26 cellular contexts compared by ENCODE assay signal in the genomic region with DNA sequence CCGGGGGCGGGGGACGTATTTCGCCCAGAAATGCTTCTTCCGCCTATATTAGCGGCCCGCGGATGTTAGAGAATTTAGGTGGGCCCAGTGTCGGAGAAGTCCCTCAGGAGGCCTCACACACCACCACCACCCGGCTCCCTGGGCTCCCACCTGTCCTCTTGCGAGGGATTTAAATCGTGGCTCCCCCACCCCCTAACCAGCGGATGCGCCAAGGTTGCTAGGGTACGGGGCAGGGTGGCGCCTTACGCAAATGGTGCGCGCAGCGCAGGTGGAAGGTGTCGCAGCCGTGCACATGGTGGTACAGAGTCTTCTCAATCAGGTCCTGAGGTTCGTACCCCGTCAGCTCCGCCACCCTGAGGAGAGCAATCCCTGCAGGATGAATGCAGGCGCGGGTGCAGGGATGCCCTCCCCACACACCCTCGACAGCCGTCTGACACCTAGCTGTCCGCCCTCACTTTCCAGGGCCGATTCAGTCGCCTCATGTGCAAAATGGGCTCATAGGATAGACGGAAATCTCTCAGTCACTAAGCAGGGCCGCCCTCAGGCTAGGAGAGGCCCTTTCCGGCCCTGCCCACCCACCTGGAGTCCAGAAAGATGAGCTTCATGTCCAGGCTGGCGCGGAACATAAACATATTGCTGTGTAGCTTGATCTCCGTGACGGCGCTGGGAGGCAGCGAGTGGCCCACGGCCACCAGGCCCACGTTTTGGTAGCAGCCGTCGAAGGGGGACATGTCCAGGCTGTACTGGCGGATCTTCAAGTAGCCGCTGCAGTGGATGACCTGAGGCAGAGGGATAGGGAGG. TPM values are rescaled to one million over a fixed set of nuclear protein-coding genes. Genes with fewer than 3 reads are reported as not detected.
A peak's percentile ranks its signal among the peaks of the same experiment; 100 is the strongest.
DNase-seq lines count a peak whose midpoint lies in the region; ATAC-seq, FAIRE-seq and TF ChIP-seq lines count a peak whose summit lies in the region.
"Had no signal": no experiment of that assay in that cellular context is flagged by ENCODE, and none has a peak within 500 bp of the region (broad histone marks: within the 10 kb centered on the region; RNA-seq: fewer than 3 reads in every experiment).

No MANE protein-coding gene starts in this region.

- POLR2A ChIA-PET in activated naive CD8-positive, alpha-beta T cell treated with anti-CD3 and anti-CD28 coated beads, Interleukin-2, amount 10 ng/mL, durations not matched to agents 7 days and 5 days (lab: Charles Lee) = no interaction called here

- no peak for ATAC-seq in activated naive CD8-positive, alpha-beta T cell treated with anti-CD3 and anti-CD28 coated beads, Interleukin-2, amount 10 ng/mL, durations not matched to agents 7 days and 5 days (ENCODE audit: low read depth)
- ATAC-seq in activated naive CD8-positive, alpha-beta T cell treated with anti-CD3 and anti-CD28 coated beads, Interleukin-2, amount 50 U/mL, for 24 hours = no peak
- ATAC-seq in GM19463 (IDR thresholded peaks at IDR 0.05; ENCODE audit: unreplicated experiment) (no peak), GM18861 (IDR thresholded peaks at IDR 0.05; ENCODE audit: unreplicated experiment) (no peak)
- ATAC-seq: activated T-cell treated with anti-CD3 and anti-CD28 coated beads, Interleukin-2, amount 50 U/mL, for 72 hours had no signal

- no peak overlapping the region for H4K8ac ChIP-seq in mesenchymal stem cell (ENCODE audit: low read length)

- no peak overlapping the region for H3K4me3 Mint-ChIP-seq in activated naive CD8-positive, alpha-beta T cell treated with anti-CD3 and anti-CD28 coated beads, Interleukin-2, amount 10 ng/mL, durations not matched to agents 7 days and 5 days
- no peak overlapping the region for H3K4me3 Mint-ChIP-seq in activated naive CD8-positive, alpha-beta T cell treated with anti-CD3 and anti-CD28 coated beads, Interleukin-2, amount 50 U/mL, for 24 hours
- no peak overlapping the region for H3K4me3 Mint-ChIP-seq in astrocyte (ENCODE audit: unreplicated experiment)
- H3K4me3 Mint-ChIP-seq: activated naive CD4-positive, alpha-beta T cell treated with anti-CD3 and anti-CD28 coated beads, Interleukin-2, amount 50 U/mL, for 24 hours; type B pancreatic cell had no signal

- H3K9me3 ChIP-seq in astrocyte (ENCODE audit: insufficient read depth, low read depth, low read length) = peaks cover 5% of the 10 kb centered on the region
- H3K9me3 ChIP-seq in mesenchymal stem cell (ENCODE audit: control insufficient read depth, low read length) = no peaks in the 10 kb centered on the region
- H3K9me3 ChIP-seq: esophagus squamous epithelium, spleen had no signal

- H3K4ac ChIP-seq in mesenchymal stem cell (ENCODE audit: low read depth in 1 of 2, low read length in 2 of 2) = no peak overlapping the region

- H3K9ac ChIP-seq in astrocyte (ENCODE audit: low read length) (no peak overlapping the region), mesenchymal stem cell (ENCODE audit: low read length) (no peak overlapping the region)
- H3K9ac ChIP-seq: BLaER1 treated with 17β-estradiol and CSF1 and Interleukin-3, amounts not matched to agents 10 nM and 100 nM had no signal

- H3K14ac ChIP-seq in mesenchymal stem cell (ENCODE audit: low read length in 2 of 2) = peak overlapping the region in 1 of 2 experiments; percentile 66

- peaks cover 2% of the 10 kb centered on the region for H3K9me3 Mint-ChIP-seq in activated naive CD8-positive, alpha-beta T cell treated with anti-CD3 and anti-CD28 coated beads, Interleukin-2, amount 10 ng/mL, durations not matched to agents 7 days and 5 days
- no peaks in the 10 kb centered on the region for H3K9me3 Mint-ChIP-seq in activated naive CD8-positive, alpha-beta T cell treated with anti-CD3 and anti-CD28 coated beads, Interleukin-2, amount 50 U/mL, for 24 hours
- peaks cover 5% of the 10 kb centered on the region for H3K9me3 Mint-ChIP-seq in astrocyte (ENCODE audit: unreplicated experiment)
- H3K9me3 Mint-ChIP-seq: activated naive CD4-positive, alpha-beta T cell treated with anti-CD3 and anti-CD28 coated beads, Interleukin-2, amount 50 U/mL, for 24 hours; activated T-cell treated with anti-CD3 and anti-CD28 coated beads, Interleukin-2, amount 50 U/mL, for 72 hours; type B pancreatic cell had no signal

- no peak overlapping the region for H3K23ac ChIP-seq in mesenchymal stem cell (ENCODE audit: low read length in 2 of 2)

- H3K4me1 Mint-ChIP-seq in activated naive CD8-positive, alpha-beta T cell treated with anti-CD3 and anti-CD28 coated beads, Interleukin-2, amount 10 ng/mL, durations not matched to agents 7 days and 5 days = peaks cover 2% of the 10 kb centered on the region
- peaks cover 6% of the 10 kb centered on the region for H3K4me1 Mint-ChIP-seq in activated naive CD8-positive, alpha-beta T cell treated with anti-CD3 and anti-CD28 coated beads, Interleukin-2, amount 50 U/mL, for 24 hours
- peaks cover 3% of the 10 kb centered on the region for H3K4me1 Mint-ChIP-seq in astrocyte (ENCODE audit: low read depth, unreplicated experiment)
- H3K4me1 Mint-ChIP-seq: activated naive CD4-positive, alpha-beta T cell treated with anti-CD3 and anti-CD28 coated beads, Interleukin-2, amount 50 U/mL, for 24 hours had no signal

- H2BK5ac ChIP-seq in mesenchymal stem cell (ENCODE audit: low read depth, low read length, poor library complexity, severe bottlenecking) = no peak overlapping the region

- H3K36me3 Mint-ChIP-seq in activated naive CD8-positive, alpha-beta T cell treated with anti-CD3 and anti-CD28 coated beads, Interleukin-2, amount 10 ng/mL, durations not matched to agents 7 days and 5 days = no peaks in the 10 kb centered on the region
- H3K36me3 Mint-ChIP-seq in activated naive CD8-positive, alpha-beta T cell treated with anti-CD3 and anti-CD28 coated beads, Interleukin-2, amount 50 U/mL, for 24 hours (ENCODE audit: low read depth) = peaks cover 3% of the 10 kb centered on the region
- no peaks in the 10 kb centered on the region for H3K36me3 Mint-ChIP-seq in astrocyte (ENCODE audit: low read depth, unreplicated experiment)

- H2BK12ac ChIP-seq in mesenchymal stem cell (ENCODE audit: low read length in 2 of 2) = no peak overlapping the region

- no peak overlapping the region for H3K27ac ChIP-seq in astrocyte (ENCODE audit: low read depth, low read length)
- no peak overlapping the region for H3K27ac ChIP-seq in mesenchymal stem cell (ENCODE audit: low read length, poor library complexity, severe bottlenecking)
- H3K27ac ChIP-seq: BLaER1 treated with 17β-estradiol and CSF1 and Interleukin-3, amounts not matched to agents 10 nM and 100 nM; esophagus squamous epithelium; spleen had no signal

- no peak overlapping the region for H4K91ac ChIP-seq in mesenchymal stem cell (ENCODE audit: low read length)

- 10% methylated on average over 47 of the region's 47 CpGs for WGBS in mesenchymal stem cell

- FAIRE-seq in astrocyte (lab: Jason Lieb, UNC) = no peak
- no peak for FAIRE-seq in RCC 7860 (lab: Jason Lieb, UNC)
- FAIRE-seq: K562 had no signal

- no peak overlapping the region for H2AK5ac ChIP-seq in mesenchymal stem cell (ENCODE audit: low read length, severe bottlenecking)

- no peak overlapping the region for H2BK120ac ChIP-seq in mesenchymal stem cell (ENCODE audit: low read depth, low read length)

- H3K79me2 ChIP-seq in astrocyte (ENCODE audit: insufficient read depth, low read length) = no peaks in the 10 kb centered on the region

- H3K27me3 ChIP-seq in astrocyte (ENCODE audit: insufficient read depth, low read length) (peaks cover 91% of the 10 kb centered on the region), mesenchymal stem cell (ENCODE audit: control insufficient read depth in 1 of 2, insufficient read depth in 1 of 2, low read length in 2 of 2) (peaks cover 9 to 69% of the 10 kb centered on the region in 2 experiments)

- DNase-seq in activated naive CD8-positive, alpha-beta T cell treated with anti-CD3 and anti-CD28 coated beads, Interleukin-2, amount 10 ng/mL, durations not matched to agents 7 days and 5 days = no peak
- DNase-seq in activated naive CD8-positive, alpha-beta T cell treated with anti-CD3 and anti-CD28 coated beads, Interleukin-2, amount 50 U/mL, for 24 hours = no peak
- DNase-seq in astrocyte (ENCODE audit: low read depth) (no peak), mesenchymal stem cell (no peak), RCC 7860 (ENCODE audit: low spot score) (no peak)
- DNase-seq in activated naive CD4-positive, alpha-beta T cell treated with Interleukin-2 at 50 U/mL for 16 hours = no peak
- DNase-seq: ACHN; activated T-cell treated with anti-CD3 and anti-CD28 coated beads, Interleukin-2, amount 50 U/mL, for 72 hours; effector memory CD4-positive, alpha-beta T cell; esophagus squamous epithelium; MM.1S; naive B cell; NCI-H1436; NCI-H510A; spleen; stimulated activated CD4-positive, alpha-beta T cell treated with anti-CD3 and anti-CD28 coated beads, Interleukin-4, amount 100 ng/mL, for 1 hour; stimulated activated naive CD4-positive, alpha-beta T cell treated with Interleukin-2 at 50 U/mL for 16 hours had no signal

- H2BK15ac ChIP-seq in mesenchymal stem cell (ENCODE audit: low read depth, poor library complexity, severe bottlenecking) = no peak overlapping the region

- H3K4me1 ChIP-seq in astrocyte (ENCODE audit: insufficient read depth, low read length) = no peaks in the 10 kb centered on the region
- H3K4me1 ChIP-seq in mesenchymal stem cell (ENCODE audit: control insufficient read depth, insufficient read depth, low read depth, low read length) = peaks cover 21% of the 10 kb centered on the region

- H3K27me3 Mint-ChIP-seq in activated naive CD8-positive, alpha-beta T cell treated with anti-CD3 and anti-CD28 coated beads, Interleukin-2, amount 10 ng/mL, durations not matched to agents 7 days and 5 days = peaks cover 57% of the 10 kb centered on the region
- peaks cover 52% of the 10 kb centered on the region for H3K27me3 Mint-ChIP-seq in activated naive CD8-positive, alpha-beta T cell treated with anti-CD3 and anti-CD28 coated beads, Interleukin-2, amount 50 U/mL, for 24 hours
- peaks cover 22% of the 10 kb centered on the region for H3K27me3 Mint-ChIP-seq in astrocyte (ENCODE audit: low read depth, unreplicated experiment)

- no peak for TF ChIP-seq CTCF in astrocyte (IDR thresholded peaks at IDR 0.05; ENCODE audit: insufficient read depth, low read depth, low read length)

- no peaks in the 10 kb centered on the region for H4K20me1 ChIP-seq in astrocyte (ENCODE audit: insufficient read depth, low read length)
- H4K20me1 ChIP-seq: BLaER1 treated with 17β-estradiol and CSF1 and Interleukin-3, amounts not matched to agents 10 nM and 100 nM had no signal

- peak overlapping the region; percentile 74 for H3K4me2 ChIP-seq in astrocyte (ENCODE audit: low read length)
- peak overlapping the region; percentile 75 for H3K4me2 ChIP-seq in mesenchymal stem cell (ENCODE audit: low read length, poor library complexity, severe bottlenecking)
- H3K4me2 ChIP-seq: BLaER1 treated with 17β-estradiol and CSF1 and Interleukin-3, amounts not matched to agents 10 nM and 100 nM had no signal

- H3K27ac Mint-ChIP-seq in activated naive CD8-positive, alpha-beta T cell treated with anti-CD3 and anti-CD28 coated beads, Interleukin-2, amount 10 ng/mL, durations not matched to agents 7 days and 5 days = peak overlapping the region; percentile 9
- no peak overlapping the region for H3K27ac Mint-ChIP-seq in activated naive CD8-positive, alpha-beta T cell treated with anti-CD3 and anti-CD28 coated beads, Interleukin-2, amount 50 U/mL, for 24 hours
- no peak overlapping the region for H3K27ac Mint-ChIP-seq in astrocyte (ENCODE audit: unreplicated experiment)
- H3K27ac Mint-ChIP-seq: activated T-cell treated with anti-CD3 and anti-CD28 coated beads, Interleukin-2, amount 50 U/mL, for 72 hours; type B pancreatic cell had no signal

- H3K36me3 ChIP-seq in astrocyte (ENCODE audit: insufficient read depth, low read length) (no peaks in the 10 kb centered on the region), mesenchymal stem cell (ENCODE audit: control insufficient read depth in 1 of 2, insufficient read depth in 2 of 2, low read depth in 1 of 2, low read length in 2 of 2) (peaks cover 0 to 43% of the 10 kb centered on the region in 2 experiments)
- H3K36me3 ChIP-seq: BLaER1 treated with 17β-estradiol and CSF1 and Interleukin-3, amounts not matched to agents 10 nM and 100 nM; esophagus squamous epithelium; spleen had no signal

- no peaks in the 10 kb centered on the region for H3K79me1 ChIP-seq in mesenchymal stem cell (replicated peaks; ENCODE audit: low read length, poor library complexity, severe bottlenecking)

- no peak overlapping the region for H3K18ac ChIP-seq in mesenchymal stem cell (ENCODE audit: low read depth in 1 of 2, low read length in 2 of 2)

- H2AFZ ChIP-seq in astrocyte (ENCODE audit: low read depth, low read length) (no peak overlapping the region), mesenchymal stem cell (ENCODE audit: low read depth, low read length) (no peak overlapping the region)

- H3K4me3 ChIP-seq in astrocyte (ENCODE audit: insufficient read depth, low read depth, low read length) = no peak overlapping the region
- H3K4me3 ChIP-seq in mesenchymal stem cell (ENCODE audit: insufficient read depth in 1 of 2, low read depth in 1 of 2, low read length in 2 of 2) = no peak overlapping the region
- H3K4me3 ChIP-seq: BLaER1 treated with 17β-estradiol and CSF1 and Interleukin-3, amounts not matched to agents 10 nM and 100 nM; K562 had no signal

RNA-seq across cellular contexts. Expression of gene SIM1, which starts 16.6 kb away (rescaled TPM):
- total RNA-seq in activated naive CD8-positive, alpha-beta T cell treated with anti-CD3 and anti-CD28 coated beads, Interleukin-2, amount 10 ng/mL, durations not matched to agents 7 days and 5 days = not detected
- not detected in 2 replicates for total RNA-seq in astrocyte
- not detected for polyA plus RNA-seq in mesenchymal stem cell (2013, experiment 1 of 2)
- not detected for polyA plus RNA-seq in mesenchymal stem cell (2013, experiment 2 of 2)
- total RNA-seq: cerebellum, H4, K562, mesenteric fat pad, spleen had no signal
- polyA plus RNA-seq: K562, spleen had no signal
